Comparison of ENCODE assay signal across 11 cellular contexts in the genomic region with DNA sequence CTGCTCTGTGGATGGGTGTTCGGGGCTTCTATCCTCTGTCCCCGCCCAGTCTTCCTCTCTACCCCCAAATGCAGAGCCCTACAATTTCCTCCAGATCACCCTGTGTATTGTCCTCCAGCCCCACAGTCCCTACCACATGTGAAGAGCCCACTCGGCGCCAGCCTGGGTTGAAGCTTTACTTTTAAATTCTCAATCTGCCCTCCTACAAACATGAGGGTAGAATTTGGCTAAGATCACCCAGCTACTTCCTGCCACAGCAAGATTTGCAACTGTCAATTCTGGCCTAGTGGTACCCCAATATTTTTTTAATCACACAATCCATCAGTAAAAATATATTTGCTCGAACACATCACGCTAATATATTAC. TPM values are rescaled to one million over a fixed set of nuclear protein-coding genes. Genes with fewer than 3 reads are reported as not detected.
DNase-seq lines count a peak whose midpoint lies in the region; ATAC-seq and TF ChIP-seq lines count a peak whose summit lies in the region.
"Had no signal": no experiment of that assay in that cellular context is flagged by ENCODE, and none has a peak within 500 bp of the region (broad histone marks: within the 10 kb centered on the region; RNA-seq: fewer than 3 reads in every experiment).

No MANE protein-coding gene starts in this region.

- H3K9me3 Mint-ChIP-seq in CD4-positive, alpha-beta memory T cell: peaks cover 0 to 2% (median 0%) of the 10 kb centered on the region in 8 donors

- H3K79me2 ChIP-seq in osteoblast (ENCODE audit: insufficient read depth, low read length) (peaks cover 49% of the 10 kb centered on the region), PC-3 (ENCODE audit: low read length) (no peaks in the 10 kb centered on the region)

- POLR2A ChIA-PET in CD4-positive, alpha-beta memory T cell (lab: Charles Lee; ENCODE audit: partially characterized antibody): interaction anchor here (1.2 to 29.4 kb wide), 7 partner anchors 16 to 229 kb away, joined by 3 to 1614 read pairs (median 10); partner anchors contain the start of gene ATP6V1G1
- POLR2A ChIA-PET in PC-3 (lab: Charles Lee; ENCODE audit: unreplicated experiment): no interaction called here

- DNase-seq in CD4-positive, alpha-beta memory T cell: peak in 1 of 5 donors; percentile 39
- peak; percentile 75 for DNase-seq in Jurkat, Clone E6-1 (ENCODE audit: low read depth, low spot score)
- DNase-seq in osteoblast (ENCODE audit: insufficient read length, low spot score, missing footprints) (no peak), G401 (ENCODE audit: low spot score) (no peak), NAMALWA (ENCODE audit: low spot score) (no peak), DMS53 treated with DMSO at 0.1 percent for 48 hours (lab: John Stamatoyannopoulos, UW; ENCODE audit: unreplicated experiment) (no peak), PC-3 (no peak)
- DNase-seq: GF-D8 had no signal

- CTCF ChIA-PET in CD4-positive, alpha-beta memory T cell (lab: Charles Lee; ENCODE audit: partially characterized antibody): interaction anchor here (0.6 to 8.0 kb wide), 9 partner anchors 9 to 277 kb away, joined by 3 to 85 read pairs (median 33); no protein-coding TSS in a partner anchor
- CTCF ChIA-PET in PC-3 (lab: Charles Lee): no interaction called here

- H2AFZ ChIP-seq in osteoblast (ENCODE audit: low read length) (peak overlapping the region; percentile 28), PC-3 (ENCODE audit: low read length) (no peak overlapping the region)

- TF ChIP-seq CTCF in osteoblast (IDR thresholded peaks at IDR 0.05; ENCODE audit: extremely low read depth, low read depth, low read length) (no peak), PC-3 (conservative IDR thresholded peaks at IDR 0.05; ENCODE audit: low read depth, low read length) (no peak)

- H3K9me3 ChIP-seq in CD4-positive, alpha-beta memory T cell (ENCODE audit: control insufficient read depth in 1 of 2, low read length in 2 of 2): no peaks in the 10 kb centered on the region
- H3K9me3 ChIP-seq in osteoblast (ENCODE audit: low read depth, low read length): no peaks in the 10 kb centered on the region
- H3K9me3 ChIP-seq in PC-3 (ENCODE audit: low read length): no peaks in the 10 kb centered on the region
- H3K9me3 ChIP-seq: SJSA1 had no signal

- no peak overlapping the region for H3K9ac ChIP-seq in PC-3 (ENCODE audit: low read length)

- in situ Hi-C loops in G401 (cut with HindIII; ENCODE audit: low sequenced_read_pairs): no loop called here

- no peak for ATAC-seq in PC-3

- intact Hi-C loops in CD4-positive, alpha-beta memory T cell (cut with micrococcal nuclease): loop anchor here (2.0 to 10.0 kb wide), 3 partner anchors 35 to 541 kb away; no protein-coding TSS in a partner anchor
- intact Hi-C loops in PC-3 (cut with micrococcal nuclease): no loop called here

- H3K4me3 ChIP-seq in CD4-positive, alpha-beta memory T cell (ENCODE audit: low read length in 2 of 2): peak overlapping the region; percentile 55 to 78
- H3K4me3 ChIP-seq in Jurkat, Clone E6-1 (ENCODE audit: low read length): peak overlapping the region; percentile 76
- H3K4me3 ChIP-seq in osteoblast (ENCODE audit: insufficient read depth, low read length): no peak overlapping the region
- H3K4me3 ChIP-seq in PC-3 (ENCODE audit: low read length): no peak overlapping the region
- H3K4me3 ChIP-seq: SJSA1 had no signal

- H3K4me3 Mint-ChIP-seq in CD4-positive, alpha-beta memory T cell: peak overlapping the region; percentile 89 to 100 (median 97)

- H3K27me3 ChIP-seq in CD4-positive, alpha-beta memory T cell (ENCODE audit: insufficient read depth, low read length): no peaks in the 10 kb centered on the region
- H3K27me3 ChIP-seq in osteoblast (ENCODE audit: insufficient read depth, low read length): no peaks in the 10 kb centered on the region
- no peaks in the 10 kb centered on the region for H3K27me3 ChIP-seq in PC-3 (ENCODE audit: low read length)
- H3K27me3 ChIP-seq: SJSA1 had no signal

- H3K27ac Mint-ChIP-seq in CD4-positive, alpha-beta memory T cell: peak overlapping the region; percentile 96 to 99 (median 97)

- H3K4me1 ChIP-seq in CD4-positive, alpha-beta memory T cell (ENCODE audit: insufficient read depth, low read length): peaks cover 79% of the 10 kb centered on the region
- H3K4me1 ChIP-seq in osteoblast (ENCODE audit: insufficient read depth, low read length): peaks cover 53% of the 10 kb centered on the region
- peaks cover 19% of the 10 kb centered on the region for H3K4me1 ChIP-seq in PC-3 (ENCODE audit: insufficient read depth, low read length)

- H3K27me3 Mint-ChIP-seq in CD4-positive, alpha-beta memory T cell: no peaks in the 10 kb centered on the region

- peaks cover 34 to 90% (median 59%) of the 10 kb centered on the region in 4 donors for H3K4me1 Mint-ChIP-seq in CD4-positive, alpha-beta memory T cell

- H3K36me3 ChIP-seq in CD4-positive, alpha-beta memory T cell (ENCODE audit: insufficient read depth, low read length): peaks cover 24% of the 10 kb centered on the region
- H3K36me3 ChIP-seq in osteoblast (ENCODE audit: insufficient read depth, low read length): peaks cover 14% of the 10 kb centered on the region
- no peaks in the 10 kb centered on the region for H3K36me3 ChIP-seq in PC-3 (ENCODE audit: low read depth, low read length)

- no peaks in the 10 kb centered on the region for H3K9me2 ChIP-seq in PC-3 (replicated peaks; ENCODE audit: low read length)

- no peaks in the 10 kb centered on the region for H3F3A ChIP-seq in PC-3 (ENCODE audit: low read length, unreplicated experiment)

- peaks cover 68 to 80% of the 10 kb centered on the region in 2 donors for H3K36me3 Mint-ChIP-seq in CD4-positive, alpha-beta memory T cell

- H4K20me1 ChIP-seq in osteoblast (ENCODE audit: insufficient read depth, low read length) (no peaks in the 10 kb centered on the region), PC-3 (ENCODE audit: low read length) (no peaks in the 10 kb centered on the region)

- H3K27ac ChIP-seq in CD4-positive, alpha-beta memory T cell (ENCODE audit: low read depth, low read length): peak overlapping the region; percentile 88
- H3K27ac ChIP-seq in cingulate gyrus (ENCODE audit: low read depth, low read length): peak overlapping the region; percentile 63
- H3K27ac ChIP-seq in osteoblast (ENCODE audit: low read depth, low read length): peak overlapping the region; percentile 74
- H3K27ac ChIP-seq in PC-3 (ENCODE audit: low read length): no peak overlapping the region
- H3K27ac ChIP-seq: SJSA1 had no signal

- BruUV-seq in PC-3 (replicated peaks; lab: Mats Ljungman, UMichigan): no TSS peak

- H3K4me2 ChIP-seq in osteoblast (ENCODE audit: insufficient read depth, low read length) (peak overlapping the region; percentile 61), PC-3 (ENCODE audit: low read length) (no peak overlapping the region)

RNA-seq across cellular contexts. Expression of gene AKNA, which starts 3.9 kb away (rescaled TPM):
- 100 to 1,000 TPM; 374 to 375 TPM for total RNA-seq in CD4-positive, alpha-beta memory T cell
- polyA plus RNA-seq in CD4-positive, alpha-beta memory T cell: 10 to 100 TPM in 1 of 2 donors, 1 to 10 TPM in 1; 1.9 to 35.6 TPM
- polyA plus RNA-seq in Jurkat, Clone E6-1 (2012; ENCODE audit: insufficient read depth, insufficient read length): 45.2 TPM
- total RNA-seq in osteoblast (24.8 and 27.9 TPM in 2 replicates), PC-3 (2014; rRNA removed) (7.6 and 9.1 TPM in 2 replicates)
- total RNA-seq in G401 (2014; rRNA removed; shearing (Covaris generic)): 3.1 and 5.1 TPM in 2 replicates

RNA-seq across cellular contexts. Expression of gene ORM2, which starts 54.2 kb away (rescaled TPM):
- not detected for total RNA-seq in CD4-positive, alpha-beta memory T cell
- polyA plus RNA-seq in CD4-positive, alpha-beta memory T cell: not detected
- polyA plus RNA-seq in Jurkat, Clone E6-1 (2012; ENCODE audit: insufficient read depth, insufficient read length): not detected
- not detected in 2 replicates for total RNA-seq in osteoblast
- not detected in 2 replicates for total RNA-seq in G401 (2014; rRNA removed; shearing (Covaris generic))
- not detected in 2 replicates for total RNA-seq in PC-3 (2014; rRNA removed)
- total RNA-seq: astrocyte, SJSA1 had no signal

Comparison
In these comparisons a context has a peak if more than half of its experiments do, and no peak if none do; other contexts are left out.
1. H3K4me3 ChIP-seq: peak in CD4-positive, alpha-beta memory T cell (2 of 2) and Jurkat, Clone E6-1 (single experiment); none in osteoblast (single experiment) and PC-3 (single experiment).
2. RNA of gene AKNA, which starts 3.9 kb away (total RNA-seq): 374 to 375 TPM in CD4-positive, alpha-beta memory T cell; 24.8 to 27.9 TPM in osteoblast, 7.6 to 9.1 TPM in PC-3 and 3.1 to 5.1 TPM in G401; every median in the first group is over 10 times any median in the second.